Comparison of ENCODE assay signal across 21 cellular contexts in genomic region chr18:518081-518480, GRCh38. TPM values are rescaled to one million over a fixed set of nuclear protein-coding genes. Genes with fewer than 3 reads are reported as not detected.
"Had no signal": no experiment of that assay in that cellular context is flagged by ENCODE, and none has a peak within 500 bp of the region (broad histone marks: within the 10 kb centered on the region; RNA-seq: fewer than 3 reads in every experiment).

No MANE protein-coding gene starts in this region.

- FAIRE-seq: colon, islet of Langerhans had no signal

- DNase-seq: activated CD4-positive, alpha-beta memory T cell treated with anti-CD3 and anti-CD28 coated beads, Interleukin-2, amount 10 ng/mL, durations not matched to agents 7 days and 5 days; activated CD4-positive, alpha-beta T cell treated with anti-CD3 and anti-CD28 coated beads for 48 hours; activated CD4-positive, CD25-positive, alpha-beta regulatory T cell; activated CD8-positive, alpha-beta memory T cell treated with anti-CD3 and anti-CD28 coated beads, Interleukin-2, amount 10 ng/mL, durations not matched to agents 7 days and 5 days; activated naive CD4-positive, alpha-beta T cell; activated naive CD8-positive, alpha-beta T cell treated with anti-CD3 and anti-CD28 coated beads, Interleukin-2, amount 10 ng/mL, durations not matched to agents 7 days and 5 days; activated T-cell treated with anti-CD3 and anti-CD28 coated beads, Interleukin-2, amount 50 U/mL, for 1 hour; body of pancreas; caudate nucleus; left cardiac atrium; SK-N-SH; stimulated activated CD4-positive, alpha-beta T cell treated with anti-CD3 and anti-CD28 coated beads, Interleukin-15, amount 100 ng/mL, for 24 hours; stimulated activated CD4-positive, alpha-beta T cell treated with anti-CD3 and anti-CD28 coated beads, Interleukin-2, amount 100 ng/mL, for 48 hours; upper lobe of right lung had no signal

- H3K4me3 Mint-ChIP-seq: activated CD4-positive, alpha-beta memory T cell treated with anti-CD3 and anti-CD28 coated beads, Interleukin-2, amount 10 ng/mL, durations not matched to agents 7 days and 5 days; activated CD8-positive, alpha-beta memory T cell treated with anti-CD3 and anti-CD28 coated beads, Interleukin-2, amount 10 ng/mL, durations not matched to agents 7 days and 5 days; activated naive CD8-positive, alpha-beta T cell treated with anti-CD3 and anti-CD28 coated beads, Interleukin-2, amount 10 ng/mL, durations not matched to agents 7 days and 5 days; activated T-helper 17 cell treated with anti-CD3 and anti-CD28 coated beads, Interleukin-2, amount 50 U/mL, for 72 hours; neural crest cell; stimulated activated memory B cell treated with anti-CD40 and anti-IgM and Interleukin-4, amounts not matched to agents 10 μg/mL and 1 μg/mL and 100 μg/mL, for 72 hours had no signal

- ATAC-seq: activated CD8-positive, alpha-beta memory T cell treated with anti-CD3 and anti-CD28 coated beads, Interleukin-2, amount 10 ng/mL, durations not matched to agents 7 days and 5 days; activated T-helper 17 cell treated with anti-CD3 and anti-CD28 coated beads, Interleukin-2, amount 50 U/mL, for 72 hours; body of pancreas; stimulated activated memory B cell treated with anti-CD40 and anti-IgM and Interleukin-4, amounts not matched to agents 10 μg/mL and 1 μg/mL and 100 μg/mL, for 72 hours had no signal

- H2AFZ ChIP-seq: hepatocyte had no signal

- H3K27ac ChIP-seq: body of pancreas, upper lobe of right lung had no signal

- H3K36me3 Mint-ChIP-seq: activated CD8-positive, alpha-beta memory T cell treated with anti-CD3 and anti-CD28 coated beads, Interleukin-2, amount 10 ng/mL, durations not matched to agents 7 days and 5 days; activated naive CD8-positive, alpha-beta T cell treated with anti-CD3 and anti-CD28 coated beads, Interleukin-2, amount 10 ng/mL, durations not matched to agents 7 days and 5 days had no signal

- H3K4me1 Mint-ChIP-seq: activated naive CD8-positive, alpha-beta T cell treated with anti-CD3 and anti-CD28 coated beads, Interleukin-2, amount 10 ng/mL, durations not matched to agents 7 days and 5 days; neural crest cell; stimulated activated memory B cell treated with anti-CD40 and anti-IgM and Interleukin-4, amounts not matched to agents 10 μg/mL and 1 μg/mL and 100 μg/mL, for 72 hours had no signal

- H3K4me1 ChIP-seq: upper lobe of right lung had no signal

- H3K27ac Mint-ChIP-seq: activated CD4-positive, alpha-beta memory T cell treated with anti-CD3 and anti-CD28 coated beads, Interleukin-2, amount 10 ng/mL, durations not matched to agents 7 days and 5 days; activated CD8-positive, alpha-beta memory T cell treated with anti-CD3 and anti-CD28 coated beads, Interleukin-2, amount 10 ng/mL, durations not matched to agents 7 days and 5 days; activated naive CD8-positive, alpha-beta T cell treated with anti-CD3 and anti-CD28 coated beads, Interleukin-2, amount 10 ng/mL, durations not matched to agents 7 days and 5 days; activated T-helper 17 cell treated with anti-CD3 and anti-CD28 coated beads, Interleukin-2, amount 50 U/mL, for 72 hours; stimulated activated memory B cell treated with anti-CD40 and anti-IgM and Interleukin-4, amounts not matched to agents 10 μg/mL and 1 μg/mL and 100 μg/mL, for 72 hours had no signal

- H3K27me3 Mint-ChIP-seq: activated CD4-positive, alpha-beta memory T cell treated with anti-CD3 and anti-CD28 coated beads, Interleukin-2, amount 10 ng/mL, durations not matched to agents 7 days and 5 days; activated CD8-positive, alpha-beta memory T cell treated with anti-CD3 and anti-CD28 coated beads, Interleukin-2, amount 10 ng/mL, durations not matched to agents 7 days and 5 days; activated naive CD8-positive, alpha-beta T cell treated with anti-CD3 and anti-CD28 coated beads, Interleukin-2, amount 10 ng/mL, durations not matched to agents 7 days and 5 days; stimulated activated memory B cell treated with anti-CD40 and anti-IgM and Interleukin-4, amounts not matched to agents 10 μg/mL and 1 μg/mL and 100 μg/mL, for 72 hours had no signal

- H3K27me3 ChIP-seq: body of pancreas, hepatocyte, upper lobe of right lung had no signal

- H3K9me3 ChIP-seq: body of pancreas, SK-N-SH, upper lobe of right lung had no signal

- H3K4me2 ChIP-seq: hepatocyte, SK-N-SH had no signal

- H3K36me3 ChIP-seq: upper lobe of right lung had no signal

- H3K9ac ChIP-seq: SK-N-SH had no signal

- H3K4me3 ChIP-seq: body of pancreas, hepatocyte, skin epidermis, upper lobe of right lung had no signal

RNA-seq across cellular contexts. Expression of gene COLEC12, which starts 17.6 kb away (rescaled TPM):
- total RNA-seq: activated CD4-positive, alpha-beta memory T cell treated with anti-CD3 and anti-CD28 coated beads, Interleukin-2, amount 10 ng/mL, durations not matched to agents 7 days and 5 days; activated CD8-positive, alpha-beta memory T cell treated with anti-CD3 and anti-CD28 coated beads, Interleukin-2, amount 10 ng/mL, durations not matched to agents 7 days and 5 days; activated T-helper 17 cell treated with anti-CD3 and anti-CD28 coated beads, Interleukin-2, amount 50 U/mL, for 72 hours had no signal
